In the genomic region with DNA sequence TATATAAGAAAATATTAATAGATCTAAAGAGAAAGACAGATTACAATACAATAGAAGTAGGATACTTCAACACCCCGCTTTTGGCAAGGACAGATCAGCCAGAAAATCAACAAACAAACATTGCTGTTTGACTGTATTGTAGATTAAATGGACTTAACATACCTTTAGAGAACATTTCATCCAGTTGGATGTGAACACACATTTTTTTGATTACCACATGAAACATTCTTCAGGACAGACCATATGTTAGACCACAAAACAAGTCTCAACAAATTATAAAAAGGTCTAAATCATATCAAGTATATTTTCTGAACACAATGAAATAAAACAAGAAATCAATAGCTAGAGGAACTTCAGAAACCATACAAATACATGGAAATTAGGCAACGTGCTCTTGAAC, we compare ENCODE assay signal across 31 cellular contexts.
"Had no signal": no experiment of that assay in that cellular context is flagged by ENCODE, and none has a peak within 500 bp of the region (broad histone marks: within the 10 kb centered on the region; RNA-seq: fewer than 3 reads in every experiment).

No MANE protein-coding gene starts in this region.

- ATAC-seq: activated CD8-positive, alpha-beta T cell treated with anti-CD3 and anti-CD28 coated beads for 36 hours; activated T-cell treated with anti-CD3 and anti-CD28 coated beads, Interleukin-2, amount 50 U/mL, for 72 hours; activated T-helper 17 cell treated with anti-CD3 and anti-CD28 coated beads, Interleukin-2, amount 50 U/mL, for 72 hours had no signal

- H3K27ac ChIP-seq: brain microvascular endothelial cell, VCaP had no signal

- H3K36me3 ChIP-seq: brain microvascular endothelial cell had no signal

- DNase-seq: activated B cell treated with CpG ODN at 0.5 μM for 24 hours; activated CD4-positive, alpha-beta T cell treated with anti-CD3 and anti-CD28 coated beads for 4 hours; activated CD4-positive, CD25-positive, alpha-beta regulatory T cell treated with anti-CD3 and anti-CD28 coated beads, Interleukin-2, amount 50 U/mL, for 72 hours; activated CD8-positive, alpha-beta T cell treated with anti-CD3 and anti-CD28 coated beads for 36 hours; activated effector memory CD4-positive, alpha-beta T cell treated with anti-CD3 and anti-CD28 coated beads, Interleukin-2, amount 50 U/mL, for 16 hours; activated naive CD4-positive, alpha-beta T cell; activated naive CD4-positive, alpha-beta T cell treated with anti-CD3 and anti-CD28 coated beads, Interleukin-2, amount 50 U/mL, for 16 hours; activated naive CD8-positive, alpha-beta T cell treated with anti-CD3 and anti-CD28 coated beads for 36 hours; activated T-cell treated with anti-CD3 and anti-CD28 coated beads, Interleukin-2, amount 50 U/mL, for 1 hour; activated T-cell treated with anti-CD3 and anti-CD28 coated beads, Interleukin-2, amount 50 U/mL, for 72 hours; amniotic stem cell; aorta; brain microvascular endothelial cell; Karpas-422; KBM-7; MM.1S; MV-4-11; NCI-H1092; NCI-H1436 treated with DMSO at 0.1 percent for 48 hours; NCI-H1694 treated with DMSO at 0.1 percent for 48 hours; NCI-H2029; NCI-H345; NCI-H524 treated with DMSO at 0.1 percent for 48 hours; OCI-M1; Right ventricle myocardium superior; SW 1271; T-helper 1 cell; T-helper 2 cell; T-helper 9 cell had no signal

- H3K27me3 ChIP-seq: brain microvascular endothelial cell had no signal
